14 cellular contexts compared by ENCODE assay signal in the genomic region with DNA sequence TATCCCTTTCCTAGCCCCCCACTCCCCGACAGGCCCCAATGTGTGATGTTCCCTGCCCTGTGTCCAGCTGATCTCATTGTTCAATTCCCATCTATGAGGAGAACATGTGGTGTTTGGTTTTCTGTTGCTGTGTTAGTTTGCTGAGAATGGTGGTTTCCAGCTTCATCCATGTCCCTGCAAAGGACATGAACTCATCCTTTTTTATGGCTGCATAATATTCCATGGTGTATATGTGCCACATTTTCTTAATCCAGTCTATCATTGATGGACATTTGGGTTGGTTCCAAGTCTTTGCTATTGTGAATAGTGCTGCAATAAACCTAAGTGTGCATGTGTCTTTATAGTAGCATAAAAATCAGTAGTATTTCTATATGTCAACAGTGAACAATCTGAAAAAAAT. TPM values are rescaled to one million over a fixed set of nuclear protein-coding genes. Genes with fewer than 3 reads are reported as not detected.
DNase-seq lines count a peak whose midpoint lies in the region; FAIRE-seq and TF ChIP-seq lines count a peak whose summit lies in the region.
"Not testable (repeated sequence)": the region's sequence is repeated elsewhere in the genome, so short reads cannot be mapped to it uniquely, and the experiment has no call there.
"Had no signal": no experiment of that assay in that cellular context is flagged by ENCODE, and none has a peak within 500 bp of the region (broad histone marks: within the 10 kb centered on the region; RNA-seq: fewer than 3 reads in every experiment).

No MANE protein-coding gene starts in this region.

- H3K27ac Mint-ChIP-seq in astrocyte (ENCODE audit: unreplicated experiment); neural progenitor cell: not testable (repeated sequence)

- not testable (repeated sequence) for H3K4me3 Mint-ChIP-seq in astrocyte (ENCODE audit: unreplicated experiment)
- peak overlapping the region; percentile 15 for H3K4me3 Mint-ChIP-seq in neural progenitor cell

- CTCF ChIA-PET in HEK293 (lab: Yijun Ruan, JAX) = not testable (repeated sequence)

- H3K4me2 ChIP-seq in astrocyte (ENCODE audit: low read length); neural progenitor cell: not testable (repeated sequence)

- not testable (repeated sequence) for H3K9me3 ChIP-seq in HEK293 (ENCODE audit: control insufficient read depth, insufficient read depth, low read depth, low read length); astrocyte (ENCODE audit: insufficient read depth, low read depth, low read length); neural progenitor cell (ENCODE audit: low read depth)

- not testable (repeated sequence) for H3K79me2 ChIP-seq in astrocyte (ENCODE audit: insufficient read depth, low read length); neural progenitor cell (ENCODE audit: low read depth)

- not testable (repeated sequence) for H3K9me3 Mint-ChIP-seq in astrocyte (ENCODE audit: unreplicated experiment); neural progenitor cell

- not testable (repeated sequence) for H3K27me3 ChIP-seq in astrocyte (ENCODE audit: insufficient read depth, low read length); neural progenitor cell

- H3K4me1 Mint-ChIP-seq in astrocyte (ENCODE audit: low read depth, unreplicated experiment) = peaks cover 11% of the 10 kb centered on the region
- H3K4me1 Mint-ChIP-seq in neural progenitor cell = not testable (repeated sequence)

- peak; percentile 17 for FAIRE-seq in astrocyte (lab: Jason Lieb, UNC)

- not testable (repeated sequence) for H2AFZ ChIP-seq in astrocyte (ENCODE audit: low read depth, low read length); neural progenitor cell (replicated peaks)

- not testable (repeated sequence) for H3F3A ChIP-seq in neural progenitor cell (ENCODE audit: low read depth)

- H3K9ac ChIP-seq in astrocyte (ENCODE audit: low read length); neural progenitor cell: not testable (repeated sequence)

- not testable (repeated sequence) for H3K27ac ChIP-seq in HEK293 (ENCODE audit: extremely low read depth, low read depth, low read length); astrocyte (ENCODE audit: low read depth, low read length); neural progenitor cell

- not testable (repeated sequence) for H4K20me1 ChIP-seq in astrocyte (ENCODE audit: insufficient read depth, low read length); neural progenitor cell (ENCODE audit: low read depth)

- POLR2A ChIA-PET in HEK293 (lab: Yijun Ruan, JAX) = not testable (repeated sequence)

- DNase-seq in astrocyte (ENCODE audit: low read depth); neural progenitor cell (ENCODE audit: low spot score): not testable (repeated sequence)

- H3K27me3 Mint-ChIP-seq in astrocyte (ENCODE audit: low read depth, unreplicated experiment); neural progenitor cell (ENCODE audit: insufficient read depth, low read depth): not testable (repeated sequence)

- H3K4me3 ChIP-seq in HEK293 (ENCODE audit: low read depth, low read length); astrocyte (ENCODE audit: insufficient read depth, low read depth, low read length); neural progenitor cell: not testable (repeated sequence)

- H3K4me1 ChIP-seq in HEK293 (ENCODE audit: control insufficient read depth, insufficient read depth, low read length); astrocyte (ENCODE audit: insufficient read depth, low read length); neural progenitor cell: not testable (repeated sequence)

- not testable (repeated sequence) for H3K36me3 ChIP-seq in HEK293 (ENCODE audit: control insufficient read depth in 2 of 2, insufficient read depth in 1 of 2, low read length in 2 of 2); astrocyte (ENCODE audit: insufficient read depth, low read length); neural progenitor cell

- H3K36me3 Mint-ChIP-seq in astrocyte (ENCODE audit: low read depth, unreplicated experiment); neural progenitor cell: not testable (repeated sequence)

- not testable (repeated sequence) for TF ChIP-seq CTCF in HEK293 (tag by site-specific recombination; IDR thresholded peaks at IDR 0.05); astrocyte (IDR thresholded peaks at IDR 0.05; ENCODE audit: insufficient read depth, low read depth, low read length); neural progenitor cell (IDR thresholded peaks at IDR 0.05)

TF ChIP-seq in HEK293, 187 proteins besides CTCF, POLR2A, EP300 and RAD21:
- peak; percentile 62; the same call in 1 of the 2 replicates for TF ChIP-seq ZNF280D (tag by site-specific recombination; IDR thresholded peaks at IDR 0.05)
- TF ChIP-seq ZNF146 (tag by site-specific recombination; IDR thresholded peaks at IDR 0.05) = peak; percentile 74

RNA-seq across cellular contexts. Expression of gene ONECUT2, which starts 40.4 kb away (rescaled TPM):
- total RNA-seq in astrocyte (5.2 and 6.2 TPM in 2 replicates), neural progenitor cell (ENCODE audit: low replicate concordance) (0.06 and 0.15 TPM in 2 replicates)
- total RNA-seq: B cell; CD4-positive, alpha-beta memory T cell; CD4-positive, alpha-beta T cell; CD4-positive, CD25-positive, alpha-beta regulatory T cell; CD8-positive, alpha-beta memory T cell; CD8-positive, alpha-beta T cell had no signal

RNA-seq across cellular contexts. Expression of gene ST8SIA3, which starts 42.4 kb away (rescaled TPM):
- 0.30 and 1.2 TPM in 2 replicates for total RNA-seq in astrocyte
- total RNA-seq in neural progenitor cell (ENCODE audit: low replicate concordance) = 0.65 and 1.2 TPM in 2 replicates
- total RNA-seq: A172; A673; B cell; Caco-2; Calu3; CD4-positive, alpha-beta memory T cell; CD4-positive, alpha-beta T cell; CD4-positive, CD25-positive, alpha-beta regulatory T cell; CD8-positive, alpha-beta memory T cell; CD8-positive, alpha-beta T cell; Daoy had no signal
